In genomic region chr1:26853156-26853555, GRCh38 we compare ENCODE assay signal across 8 cellular contexts. TPM values are rescaled to one million over a fixed set of nuclear protein-coding genes. Genes with fewer than 3 reads are reported as not detected.
DNase-seq lines count a peak whose midpoint lies in the region; ATAC-seq and TF ChIP-seq lines count a peak whose summit lies in the region.

No MANE protein-coding gene starts in this region.

- H3K36me3 ChIP-seq in KMS-11 (ENCODE audit: insufficient read depth) (no peaks in the 10 kb centered on the region), gastroesophageal sphincter (peaks cover 0 to 99% of the 10 kb centered on the region in 2 donors), upper lobe of right lung (peaks cover 69% of the 10 kb centered on the region)

- TF ChIP-seq POLR2A in gastroesophageal sphincter (IDR thresholded peaks at IDR 0.05), result no peak

- H4K20me1 ChIP-seq in KMS-11 (ENCODE audit: insufficient read depth), result no peaks in the 10 kb centered on the region

- no peaks in the 10 kb centered on the region for H3K79me2 ChIP-seq in KMS-11 (ENCODE audit: insufficient read depth, low read depth)

- intact Hi-C loops in upper lobe of right lung (cut with DNase I), result no loop called here

- TF ChIP-seq CTCF in KMS-11 (conservative IDR thresholded peaks at IDR 0.05; ENCODE audit: low read depth, low read length), result peak; percentile 83
- peak in 3 of 4 experiments; percentile 84 to 91 (median 86) for TF ChIP-seq CTCF in gastroesophageal sphincter (IDR thresholded peaks at IDR 0.05)
- peak; percentile 83 for TF ChIP-seq CTCF in upper lobe of right lung (IDR thresholded peaks at IDR 0.05)

- no peak overlapping the region for H2AFZ ChIP-seq in KMS-11 (ENCODE audit: low read depth)

- H3K27ac ChIP-seq in KMS-11 (no peak overlapping the region), gastroesophageal sphincter (no peak overlapping the region), upper lobe of right lung (no peak overlapping the region)

- H3K27me3 ChIP-seq in KMS-11 (ENCODE audit: insufficient read depth, low read depth) (no peaks in the 10 kb centered on the region), gastroesophageal sphincter (no peaks in the 10 kb centered on the region), upper lobe of right lung (no peaks in the 10 kb centered on the region)

- no peak for TF ChIP-seq EP300 in gastroesophageal sphincter (IDR thresholded peaks at IDR 0.05)

- WGBS in gastroesophageal sphincter (ENCODE audit: low coverage in 1 of 2), 2 donors, result 6 to 17% methylated on average over 1 to 2 of the region's 3 CpGs

- H3K9ac ChIP-seq in KMS-11, result no peak overlapping the region

- ATAC-seq in gastroesophageal sphincter (peak; percentile 87), upper lobe of right lung (peak; percentile 88), GM21723 (IDR thresholded peaks at IDR 0.05; ENCODE audit: unreplicated experiment) (no peak)

- H3K4me1 ChIP-seq in KMS-11 (ENCODE audit: low read depth, poor library complexity, severe bottlenecking), result peaks cover 11% of the 10 kb centered on the region
- H3K4me1 ChIP-seq in gastroesophageal sphincter, result peaks cover 0 to 23% (median 7%) of the 10 kb centered on the region in 3 donors
- peaks cover 9% of the 10 kb centered on the region for H3K4me1 ChIP-seq in upper lobe of right lung

- H3K4me3 ChIP-seq in KMS-11 (IDR thresholded peaks at IDR 0.05; ENCODE audit: insufficient read depth, low read depth, low read length) (no peak overlapping the region), gastroesophageal sphincter (no peak overlapping the region), upper lobe of right lung (no peak overlapping the region)

- peak; percentile 27 for DNase-seq in DMS79 (lab: John Stamatoyannopoulos, UW)
- DNase-seq in SHP77 treated with DMSO at 0.1 percent for 48 hours (lab: John Stamatoyannopoulos, UW), result peak; percentile 31
- DNase-seq in activated effector memory CD4-positive, alpha-beta T cell treated with anti-CD3 and anti-CD28 coated beads, Interleukin-2, amount 50 U/mL, for 16 hours, result peak; percentile 92
- peak; percentile 75 for DNase-seq in pons (ENCODE audit: low spot score)
- DNase-seq in upper lobe of right lung, result peak; percentile 87

- no peaks in the 10 kb centered on the region for H3K9me3 ChIP-seq in gastroesophageal sphincter
- H3K9me3 ChIP-seq in upper lobe of right lung, result no peaks in the 10 kb centered on the region

- no peak overlapping the region for H3K4me2 ChIP-seq in KMS-11

RNA-seq across cellular contexts. Expression of gene SFN, which starts 9.8 kb away (rescaled TPM):
- 10 to 100 TPM in 2 of 4 donors, 1 to 10 TPM in 1, under 1 TPM in 1; 0.81 to 51.6 (median 6.9) TPM for total RNA-seq in gastroesophageal sphincter
- total RNA-seq in upper lobe of right lung, result 83.8 TPM

RNA-seq across cellular contexts. Expression of gene ZDHHC18, which starts 26.7 kb away (rescaled TPM):
- 10 to 100 TPM; 10.5 to 36.9 (median 17.1) TPM for total RNA-seq in gastroesophageal sphincter
- 26.2 TPM for total RNA-seq in upper lobe of right lung

RNA-seq across cellular contexts. Expression of gene GPN2, which starts 36.9 kb away (rescaled TPM):
- total RNA-seq in gastroesophageal sphincter (10 to 100 TPM; 10.4 to 17.3 (median 12.8) TPM), upper lobe of right lung (24.6 TPM)

RNA-seq across cellular contexts. Expression of gene GPATCH3, which starts 47.1 kb away (rescaled TPM):
- total RNA-seq in gastroesophageal sphincter (10 to 100 TPM in 3 of 4 donors, 1 to 10 TPM in 1; 5.1 to 21.6 (median 14.4) TPM), upper lobe of right lung (18.1 TPM)

Comparison
In these comparisons a context has a peak if more than half of its experiments do, and no peak if none do; other contexts are left out.
1. DNase-seq: peak in every context shown above with its lines; median percentile 92 in activated effector memory CD4-positive, alpha-beta T cell treated with anti-CD3 and anti-CD28 coated beads, Interleukin-2, amount 50 U/mL, for 16 hours; 87 in upper lobe of right lung; 75 in pons; 31 in SHP77 treated with DMSO at 0.1 percent for 48 hours; 27 in DMS79.